In genomic region chr12:57665066-57665820, GRCh38 we compare ENCODE assay signal across 1 cellular context. TPM values are rescaled to one million over a fixed set of nuclear protein-coding genes. Genes with fewer than 3 reads are reported as not detected.
"Had no signal": no experiment of that assay in that cellular context is flagged by ENCODE, and none has a peak within 500 bp of the region (broad histone marks: within the 10 kb centered on the region; RNA-seq: fewer than 3 reads in every experiment).

No MANE protein-coding gene starts in this region.

RNA-seq across cellular contexts. Expression of gene ARHGEF25, which starts 54.0 kb away (rescaled TPM):
- total RNA-seq: OCI-LY7 had no signal
